ENCODE assay signal across 1 cellular context in the genomic region with DNA sequence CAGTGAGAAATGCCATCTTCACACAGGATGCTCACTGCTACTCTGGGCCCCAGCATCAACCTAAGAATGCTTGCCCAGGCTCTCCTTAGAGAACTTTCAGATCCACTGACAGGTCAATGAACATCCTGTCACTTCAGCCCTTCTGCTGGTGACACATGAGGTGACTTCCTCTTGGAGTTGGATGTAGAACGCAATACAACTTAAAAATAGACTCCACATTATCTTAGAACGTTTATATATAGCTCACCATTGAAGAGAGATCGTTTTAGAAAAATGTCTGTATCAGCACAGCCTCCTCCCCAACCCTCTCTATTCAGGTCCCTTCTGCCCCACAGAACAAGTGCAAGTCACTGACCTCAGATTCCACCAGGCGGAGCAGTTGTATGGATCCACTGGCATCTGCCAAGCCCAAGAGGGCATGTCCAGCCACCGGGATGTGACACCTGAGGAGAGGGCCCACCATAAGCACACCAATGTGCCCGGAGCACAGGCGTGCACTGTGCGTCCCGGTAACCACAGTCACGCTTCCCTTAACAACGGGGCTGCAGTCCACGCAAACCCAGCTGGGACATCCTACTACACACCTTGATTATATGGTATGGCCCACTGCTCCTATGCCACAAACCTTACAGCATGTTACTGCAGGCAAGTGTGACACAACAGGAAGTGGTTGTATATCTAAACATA.
TF ChIP-seq lines count a peak whose summit lies in the region.

No MANE protein-coding gene starts in this region.

TF ChIP-seq in GM23338, 12 proteins besides CTCF, POLR2A, EP300 and RAD21:
- TF ChIP-seq ZNF114 (CRISPR knock-in tag; IDR thresholded peaks at IDR 0.05) (no peak), STAT1 (IDR thresholded peaks at IDR 0.05; ENCODE audit: unreplicated experiment) (no peak), EZH2phosphoT487 (IDR thresholded peaks at IDR 0.05; ENCODE audit: unreplicated experiment) (no peak), CREB1 (CRISPR knock-in tag; IDR thresholded peaks at IDR 0.05; ENCODE audit: low read depth) (no peak), NANOG (IDR thresholded peaks at IDR 0.05; ENCODE audit: borderline replicate concordance) (no peak)
- TF ChIP-seq, protein P1, sequence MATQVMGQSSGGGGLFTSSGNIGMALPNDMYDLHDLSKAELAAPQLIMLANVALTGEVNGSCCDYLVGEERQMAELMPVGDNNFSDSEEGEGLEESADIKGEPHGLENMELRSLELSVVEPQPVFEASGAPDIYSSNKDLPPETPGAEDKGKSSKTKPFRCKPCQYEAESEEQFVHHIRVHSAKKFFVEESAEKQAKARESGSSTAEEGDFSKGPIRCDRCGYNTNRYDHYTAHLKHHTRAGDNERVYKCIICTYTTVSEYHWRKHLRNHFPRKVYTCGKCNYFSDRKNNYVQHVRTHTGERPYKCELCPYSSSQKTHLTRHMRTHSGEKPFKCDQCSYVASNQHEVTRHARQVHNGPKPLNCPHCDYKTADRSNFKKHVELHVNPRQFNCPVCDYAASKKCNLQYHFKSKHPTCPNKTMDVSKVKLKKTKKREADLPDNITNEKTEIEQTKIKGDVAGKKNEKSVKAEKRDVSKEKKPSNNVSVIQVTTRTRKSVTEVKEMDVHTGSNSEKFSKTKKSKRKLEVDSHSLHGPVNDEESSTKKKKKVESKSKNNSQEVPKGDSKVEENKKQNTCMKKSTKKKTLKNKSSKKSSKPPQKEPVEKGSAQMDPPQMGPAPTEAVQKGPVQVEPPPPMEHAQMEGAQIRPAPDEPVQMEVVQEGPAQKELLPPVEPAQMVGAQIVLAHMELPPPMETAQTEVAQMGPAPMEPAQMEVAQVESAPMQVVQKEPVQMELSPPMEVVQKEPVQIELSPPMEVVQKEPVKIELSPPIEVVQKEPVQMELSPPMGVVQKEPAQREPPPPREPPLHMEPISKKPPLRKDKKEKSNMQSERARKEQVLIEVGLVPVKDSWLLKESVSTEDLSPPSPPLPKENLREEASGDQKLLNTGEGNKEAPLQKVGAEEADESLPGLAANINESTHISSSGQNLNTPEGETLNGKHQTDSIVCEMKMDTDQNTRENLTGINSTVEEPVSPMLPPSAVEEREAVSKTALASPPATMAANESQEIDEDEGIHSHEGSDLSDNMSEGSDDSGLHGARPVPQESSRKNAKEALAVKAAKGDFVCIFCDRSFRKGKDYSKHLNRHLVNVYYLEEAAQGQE (IDR thresholded peaks at IDR 0.05; ENCODE audit: unreplicated experiment): no peak
- TF ChIP-seq, protein P2, sequence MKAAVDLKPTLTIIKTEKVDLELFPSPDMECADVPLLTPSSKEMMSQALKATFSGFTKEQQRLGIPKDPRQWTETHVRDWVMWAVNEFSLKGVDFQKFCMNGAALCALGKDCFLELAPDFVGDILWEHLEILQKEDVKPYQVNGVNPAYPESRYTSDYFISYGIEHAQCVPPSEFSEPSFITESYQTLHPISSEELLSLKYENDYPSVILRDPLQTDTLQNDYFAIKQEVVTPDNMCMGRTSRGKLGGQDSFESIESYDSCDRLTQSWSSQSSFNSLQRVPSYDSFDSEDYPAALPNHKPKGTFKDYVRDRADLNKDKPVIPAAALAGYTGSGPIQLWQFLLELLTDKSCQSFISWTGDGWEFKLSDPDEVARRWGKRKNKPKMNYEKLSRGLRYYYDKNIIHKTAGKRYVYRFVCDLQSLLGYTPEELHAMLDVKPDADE (IDR thresholded peaks at IDR 0.05): no peak
